ENCODE assay signal across 10 cellular contexts in genomic region chr17:59669411-59669810, GRCh38. TPM values are rescaled to one million over a fixed set of nuclear protein-coding genes. Genes with fewer than 3 reads are reported as not detected.
DNase-seq lines count a peak whose midpoint lies in the region; ATAC-seq and TF ChIP-seq lines count a peak whose summit lies in the region.
"Had no signal": no experiment of that assay in that cellular context is flagged by ENCODE, and none has a peak within 500 bp of the region (broad histone marks: within the 10 kb centered on the region; RNA-seq: fewer than 3 reads in every experiment).

No MANE protein-coding gene starts in this region.

- H3K4me1 ChIP-seq in SK-N-SH (ENCODE audit: control insufficient read depth in 1 of 2, insufficient read depth in 2 of 2, low read depth in 1 of 2, low read length in 1 of 2) (peaks cover 4 to 44% of the 10 kb centered on the region in 2 experiments; a peak in 3 of 4 replicates), esophagus squamous epithelium (peaks cover 0 to 27% (median 3%) of the 10 kb centered on the region in 3 donors)
- H3K4me1 ChIP-seq: BE2C had no signal

- DNase-seq in natural killer cell treated with Interleukin-12 subunit alpha and Interleukin-12 subunit beta and Interleukin-15 and Interleukin-18, amount 100 ng/mL, for 72 hours (ENCODE audit: low spot score): no peak
- DNase-seq in natural killer cell (no peak), SK-N-SH (no peak), kidney epithelial cell (ENCODE audit: low read depth) (peak; percentile 64), NCI-H1417 treated with DMSO at 0.1 percent for 48 hours (lab: John Stamatoyannopoulos, UW) (no peak), NCI-H128 (lab: John Stamatoyannopoulos, UW; ENCODE audit: unreplicated experiment) (no peak), NCI-H2196 (lab: John Stamatoyannopoulos, UW; ENCODE audit: unreplicated experiment) (no peak), esophagus squamous epithelium (lab: John Stamatoyannopoulos, UW) (no peak)
- DNase-seq: BE2C, lower lobe of right lung had no signal

- H3K9me2 ChIP-seq in SK-N-SH: no peaks in the 10 kb centered on the region

- POLR2A ChIA-PET in SK-N-SH (lab: Yijun Ruan, JAX): no interaction called here

- H3K27ac ChIP-seq in SK-N-SH (ENCODE audit: low read depth in 2 of 2, low read length in 1 of 2) (peak overlapping the region; percentile 74 to 82; a peak in 3 of 4 replicates), esophagus squamous epithelium (peak overlapping the region in 1 of 4 donors; percentile 10)
- H3K27ac ChIP-seq: lower lobe of right lung had no signal

- peak overlapping the region; percentile 25 to 55 for H3K27ac Mint-ChIP-seq in natural killer cell treated with Interleukin-12 subunit alpha and Interleukin-12 subunit beta and Interleukin-15 and Interleukin-18, amount 100 ng/mL, for 72 hours
- peak overlapping the region in 1 of 2 donors; percentile 56 for H3K27ac Mint-ChIP-seq in natural killer cell

- intact Hi-C loops in natural killer cell (cut with micrococcal nuclease): no loop called here
- intact Hi-C loops in esophagus squamous epithelium (cut with DNase I): no loop called here

- H3K27me3 ChIP-seq in SK-N-SH (ENCODE audit: insufficient read depth) (no peaks in the 10 kb centered on the region), kidney epithelial cell (ENCODE audit: control insufficient read depth, insufficient read depth, low read length) (no peaks in the 10 kb centered on the region), esophagus squamous epithelium (no peaks in the 10 kb centered on the region)
- H3K27me3 ChIP-seq: BE2C had no signal

- ATAC-seq in natural killer cell treated with Interleukin-12 subunit alpha and Interleukin-12 subunit beta and Interleukin-15 and Interleukin-18, amount 100 ng/mL, for 72 hours: no peak
- no peak for ATAC-seq in natural killer cell

- no peaks in the 10 kb centered on the region for H3K9me3 Mint-ChIP-seq in natural killer cell treated with Interleukin-12 subunit alpha and Interleukin-12 subunit beta and Interleukin-15 and Interleukin-18, amount 100 ng/mL, for 72 hours
- no peaks in the 10 kb centered on the region for H3K9me3 Mint-ChIP-seq in natural killer cell

- TF ChIP-seq CTCF in natural killer cell (IDR thresholded peaks at IDR 0.05) (no peak), SK-N-SH (IDR thresholded peaks at IDR 0.05) (no peak), kidney epithelial cell (IDR thresholded peaks at IDR 0.05; ENCODE audit: insufficient read depth, low read length, poor library complexity, severe bottlenecking) (no peak), esophagus squamous epithelium (IDR thresholded peaks at IDR 0.05) (no peak)

- peaks cover 52% of the 10 kb centered on the region for H4K20me1 ChIP-seq in SK-N-SH (ENCODE audit: insufficient read depth)

- 40% methylated on average over 1 of the region's 1 CpG for WGBS in SK-N-SH (ENCODE audit: low lambda C conversion rate)
- 42 to 63% methylated on average over 1 of the region's 1 CpG for WGBS in esophagus squamous epithelium, 2 donors

- H3K27me3 Mint-ChIP-seq in natural killer cell treated with Interleukin-12 subunit alpha and Interleukin-12 subunit beta and Interleukin-15 and Interleukin-18, amount 100 ng/mL, for 72 hours: no peaks in the 10 kb centered on the region
- no peaks in the 10 kb centered on the region for H3K27me3 Mint-ChIP-seq in natural killer cell (ENCODE audit: low read depth in 2 of 2)

- no peak for TF ChIP-seq POLR2A in esophagus squamous epithelium (IDR thresholded peaks at IDR 0.05)

- no peak for TF ChIP-seq RAD21 in SK-N-SH (IDR thresholded peaks at IDR 0.05; ENCODE audit: low read length)

- H3K36me3 ChIP-seq in SK-N-SH (replicated peaks in 1 of 2; ENCODE audit: control insufficient read depth in 1 of 2, insufficient read depth in 2 of 2, low read length in 1 of 2) (peaks cover 90 to 95% of the 10 kb centered on the region in 2 experiments), kidney epithelial cell (ENCODE audit: control insufficient read depth, insufficient read depth, low read length) (no peaks in the 10 kb centered on the region), esophagus squamous epithelium (peaks cover 3 to 99% (median 21%) of the 10 kb centered on the region in 3 donors)

- peaks cover 57% of the 10 kb centered on the region for H3F3A ChIP-seq in SK-N-SH (replicated peaks; ENCODE audit: insufficient read depth)

- H3K9ac ChIP-seq in SK-N-SH: peak overlapping the region; percentile 3; the same call in 1 of the 2 replicates

- peaks cover 2 to 15% of the 10 kb centered on the region in 2 donors for H3K4me1 Mint-ChIP-seq in natural killer cell treated with Interleukin-12 subunit alpha and Interleukin-12 subunit beta and Interleukin-15 and Interleukin-18, amount 100 ng/mL, for 72 hours (ENCODE audit: low read depth in 2 of 2)
- peaks cover 7 to 26% of the 10 kb centered on the region in 2 donors for H3K4me1 Mint-ChIP-seq in natural killer cell

- CTCF ChIA-PET in SK-N-SH (lab: Yijun Ruan, JAX): interaction anchor here (1.4 to 2.7 kb wide), 3 partner anchors 9 to 190 kb away, joined by 3 to 13 read pairs (median 9); no protein-coding TSS in a partner anchor

- H2AFZ ChIP-seq in SK-N-SH (ENCODE audit: low read depth): no peak overlapping the region

- H3K4me2 ChIP-seq in SK-N-SH: peak overlapping the region; percentile 68; the same call in 1 of the 2 replicates

- H3K9me3 ChIP-seq in SK-N-SH (no peaks in the 10 kb centered on the region), esophagus squamous epithelium (no peaks in the 10 kb centered on the region)
- H3K9me3 ChIP-seq: BE2C, lower lobe of right lung had no signal

- H3K36me3 Mint-ChIP-seq in natural killer cell treated with Interleukin-12 subunit alpha and Interleukin-12 subunit beta and Interleukin-15 and Interleukin-18, amount 100 ng/mL, for 72 hours: peaks cover 21% of the 10 kb centered on the region
- H3K36me3 Mint-ChIP-seq in natural killer cell: peaks cover 16% of the 10 kb centered on the region

- TF ChIP-seq EP300 in SK-N-SH (IDR thresholded peaks at IDR 0.05; ENCODE audit: borderline replicate concordance in 1 of 2, low read depth in 1 of 2, low read length in 1 of 2): no peak

- H3K4me3 Mint-ChIP-seq in natural killer cell treated with Interleukin-12 subunit alpha and Interleukin-12 subunit beta and Interleukin-15 and Interleukin-18, amount 100 ng/mL, for 72 hours: no peak overlapping the region
- no peak overlapping the region for H3K4me3 Mint-ChIP-seq in natural killer cell

- H3K4me3 ChIP-seq in SK-N-SH (ENCODE audit: low read depth in 2 of 2, low read length in 1 of 2) (no peak overlapping the region), kidney epithelial cell (ENCODE audit: low read depth, low read length) (no peak overlapping the region), esophagus squamous epithelium (no peak overlapping the region)
- H3K4me3 ChIP-seq: lower lobe of right lung had no signal

- peaks cover 88% of the 10 kb centered on the region for H3K79me2 ChIP-seq in SK-N-SH (ENCODE audit: insufficient read depth)

TF ChIP-seq in SK-N-SH, 30 proteins besides CTCF, POLR2A, EP300 and RAD21 (continues in another document):
- TF ChIP-seq REST (IDR thresholded peaks at IDR 0.05; ENCODE audit: low read depth, low read length) (no peak), POLR2AphosphoS5 (IDR thresholded peaks at IDR 0.05; ENCODE audit: low read depth, low read length) (no peak)

RNA-seq across cellular contexts. Expression of gene PTRH2, which starts 37.8 kb away (rescaled TPM):
- 10 to 100 TPM; 25.8 to 48.8 TPM for total RNA-seq in natural killer cell treated with Interleukin-12 subunit alpha and Interleukin-12 subunit beta and Interleukin-15 and Interleukin-18, amount 100 ng/mL, for 72 hours
- total RNA-seq in natural killer cell (10 to 100 TPM in 1 of 3 donors, 1 to 10 TPM in 2; 5.9 to 10.5 (median 6.6) TPM), kidney epithelial cell (40.5 and 52.2 TPM in 2 replicates), esophagus squamous epithelium (10 to 100 TPM; 27.2 to 31.7 (median 30.9) TPM)
- polyA plus RNA-seq in SK-N-SH (2012; rRNA removed): 101 and 140 TPM in 2 replicates
- 135 and 161 TPM in 2 replicates for polyA plus RNA-seq in SK-N-SH (2012; cell fraction: cytosol; rRNA removed)
- 53.0 and 94.5 TPM in 2 replicates for polyA plus RNA-seq in SK-N-SH (2012; cell fraction: nucleus; rRNA removed)

RNA-seq across cellular contexts. Expression of gene VMP1, which starts 38.0 kb away (rescaled TPM):
- 100 to 1,000 TPM; 225 to 292 TPM for total RNA-seq in natural killer cell treated with Interleukin-12 subunit alpha and Interleukin-12 subunit beta and Interleukin-15 and Interleukin-18, amount 100 ng/mL, for 72 hours
- total RNA-seq in natural killer cell (100 to 1,000 TPM; 136 to 175 (median 162) TPM), kidney epithelial cell (171 and 224 TPM in 2 replicates), esophagus squamous epithelium (100 to 1,000 TPM; 132 to 363 (median 141) TPM)
- polyA plus RNA-seq in SK-N-SH (2012; rRNA removed): 169 and 338 TPM in 2 replicates
- polyA plus RNA-seq in SK-N-SH (2012; cell fraction: cytosol; rRNA removed): 92.0 and 104 TPM in 2 replicates
- 660 and 1,365 TPM in 2 replicates for polyA plus RNA-seq in SK-N-SH (2012; cell fraction: nucleus; rRNA removed)

RNA-seq across cellular contexts. Expression of gene CLTC, which starts 49.7 kb away (rescaled TPM):
- total RNA-seq in natural killer cell treated with Interleukin-12 subunit alpha and Interleukin-12 subunit beta and Interleukin-15 and Interleukin-18, amount 100 ng/mL, for 72 hours: 100 to 1,000 TPM; 175 to 211 TPM
- total RNA-seq in natural killer cell (100 to 1,000 TPM; 116 to 127 (median 117) TPM), kidney epithelial cell (296 and 337 TPM in 2 replicates), esophagus squamous epithelium (100 to 1,000 TPM; 135 to 236 (median 201) TPM)
- polyA plus RNA-seq in SK-N-SH (2012; rRNA removed): 160 and 217 TPM in 2 replicates
- polyA plus RNA-seq in SK-N-SH (2012; cell fraction: cytosol; rRNA removed): 239 and 240 TPM in 2 replicates
- polyA plus RNA-seq in SK-N-SH (2012; cell fraction: nucleus; rRNA removed): 142 and 257 TPM in 2 replicates
